Comparison of ENCODE assay signal across 1 cellular context in genomic region chr20:15248618-15249395, GRCh38.
TF ChIP-seq lines count a peak whose summit lies in the region.

No MANE protein-coding gene starts in this region.

TF ChIP-seq in SK-N-SH, 30 proteins besides CTCF, POLR2A, EP300 and RAD21 (continued from another document):
- TF ChIP-seq ZBTB33 (IDR thresholded peaks at IDR 0.05; ENCODE audit: borderline replicate concordance, low read depth) (no peak), TAF1 (IDR thresholded peaks at IDR 0.05; ENCODE audit: borderline replicate concordance, low read depth, low read length) (no peak), EZH2phosphoT487 (IDR thresholded peaks at IDR 0.05; ENCODE audit: borderline replicate concordance, low read depth) (no peak)
TF ChIP-seq in SK-N-SH: peak in this region for 0.
